29 cellular contexts compared by ENCODE assay signal in genomic region chr18:37244618-37245017, GRCh38.
"Had no signal": no experiment of that assay in that cellular context is flagged by ENCODE, and none has a peak within 500 bp of the region (broad histone marks: within the 10 kb centered on the region; RNA-seq: fewer than 3 reads in every experiment).

No MANE protein-coding gene starts in this region.

- H3K27ac ChIP-seq: neural progenitor cell, neutrophil, ovary, pancreas, parathyroid adenoma, prostate gland, right atrium auricular region, right lobe of liver, sigmoid colon, skin epidermis, spleen had no signal

- H3K4me3 Mint-ChIP-seq: naive thymus-derived CD4-positive, alpha-beta T cell; naive thymus-derived CD8-positive, alpha-beta T cell; natural killer cell; natural killer cell treated with Interleukin-12 subunit alpha and Interleukin-12 subunit beta and Interleukin-15 and Interleukin-18, amount 100 ng/mL, for 72 hours; neural crest cell; neural progenitor cell had no signal

- H2AFZ ChIP-seq: neural progenitor cell, parathyroid adenoma had no signal

- H3K79me2 ChIP-seq: parathyroid adenoma had no signal

- H3K9me3 Mint-ChIP-seq: nephron, nephron progenitor cell, neural crest cell, neural progenitor cell had no signal

- DNase-seq: naive thymus-derived CD4-positive, alpha-beta T cell; naive thymus-derived CD8-positive, alpha-beta T cell; natural killer cell; nephron progenitor cell; nucleus accumbens; occipital lobe; ovary; pancreas; retina; right cardiac atrium; sigmoid colon; small intestine; spleen; stimulated activated CD4-positive, alpha-beta T cell treated with anti-CD3 and anti-CD28 coated beads, Interleukin-12 subunit alpha, Interleukin-12 subunit beta, amount 100 ng/mL, for 4 hours; stimulated activated CD4-positive, alpha-beta T cell treated with anti-CD3 and anti-CD28 coated beads, Interleukin-15, amount 100 ng/mL, for 24 hours; stimulated activated CD4-positive, alpha-beta T cell treated with anti-CD3 and anti-CD28 coated beads, Interleukin-1b, Interleukin-23, amount 100 ng/mL, for 48 hours; stimulated activated CD4-positive, alpha-beta T cell treated with anti-CD3 and anti-CD28 coated beads, Interleukin-2, amount 100 ng/mL, for 24 hours had no signal

- H3K4me1 Mint-ChIP-seq: natural killer cell had no signal

- H3K27me3 ChIP-seq: ovary, pancreas, right atrium auricular region had no signal

- H3K9me3 ChIP-seq: neutrophil, ovary, pancreas, prostate gland, right atrium auricular region, right lobe of liver, sigmoid colon, spleen had no signal

- H3K36me3 Mint-ChIP-seq: neural progenitor cell had no signal

- H3K36me3 ChIP-seq: neural progenitor cell, neutrophil, ovary, pancreas, prostate gland, right atrium auricular region, right lobe of liver, sigmoid colon, spleen had no signal

- H3K27ac Mint-ChIP-seq: naive thymus-derived CD4-positive, alpha-beta T cell; naive thymus-derived CD8-positive, alpha-beta T cell; natural killer cell; natural killer cell treated with Interleukin-12 subunit alpha and Interleukin-12 subunit beta and Interleukin-15 and Interleukin-18, amount 100 ng/mL, for 72 hours; nephron; nephron progenitor cell; neural progenitor cell; progenitor cell of endocrine pancreas had no signal

- H3K4me1 ChIP-seq: neural progenitor cell, pancreas, parathyroid adenoma, prostate gland, right atrium auricular region, right lobe of liver, sigmoid colon had no signal

- H3K4me3 ChIP-seq: neural progenitor cell, ovary, pancreas, prostate gland, right atrium auricular region, right lobe of liver, sigmoid colon, skin epidermis, spleen had no signal

- ATAC-seq: naive thymus-derived CD4-positive, alpha-beta T cell; naive thymus-derived CD8-positive, alpha-beta T cell; natural killer cell; natural killer cell treated with Interleukin-12 subunit alpha and Interleukin-12 subunit beta and Interleukin-15 and Interleukin-18, amount 100 ng/mL, for 72 hours; pancreas; right cardiac atrium; right lobe of liver; sciatic nerve had no signal
